Comparison of ENCODE assay signal across 16 cellular contexts in genomic region chr7:41491313-41491712, GRCh38.
"Had no signal": no experiment of that assay in that cellular context is flagged by ENCODE, and none has a peak within 500 bp of the region (broad histone marks: within the 10 kb centered on the region; RNA-seq: fewer than 3 reads in every experiment).

No MANE protein-coding gene starts in this region.

- H3K4me3 ChIP-seq: psoas muscle, sigmoid colon had no signal

- ATAC-seq: activated CD8-positive, alpha-beta T cell treated with anti-CD3 and anti-CD28 coated beads, Interleukin-2, amount 10 ng/mL, durations not matched to agents 7 days and 5 days; activated T-cell treated with anti-CD3 and anti-CD28 coated beads, Interleukin-2, amount 50 U/mL, for 72 hours; psoas muscle; stimulated activated effector memory CD8-positive, alpha-beta T cell treated with anti-CD3 and anti-CD28 coated beads, Interleukin-12 subunit alpha, Interleukin-12 subunit beta, amount 100 ng/mL, for 72 hours had no signal

- H3K27me3 ChIP-seq: brain microvascular endothelial cell, sigmoid colon had no signal

- H3K4me3 Mint-ChIP-seq: activated CD4-positive, alpha-beta T cell treated with anti-CD3 and anti-CD28 coated beads, Interleukin-2, amount 10 ng/mL, durations not matched to agents 24 days and 14 days; activated CD8-positive, alpha-beta T cell treated with anti-CD3 and anti-CD28 coated beads, Interleukin-2, amount 10 ng/mL, durations not matched to agents 7 days and 5 days; activated naive CD8-positive, alpha-beta T cell; activated T-cell treated with anti-CD3 and anti-CD28 coated beads, Interleukin-2, amount 50 U/mL, for 72 hours; stimulated activated effector memory CD8-positive, alpha-beta T cell treated with anti-CD3 and anti-CD28 coated beads, Interleukin-12 subunit alpha, Interleukin-12 subunit beta, amount 100 ng/mL, for 72 hours; T-helper 2 cell treated with Interferon-gamma antibody and Interleukin-4, amounts not matched to agents 5 μg/mL and 100 μg/mL, for 36 hours had no signal

- H3K4me1 ChIP-seq: psoas muscle had no signal

- H3K36me3 ChIP-seq: brain microvascular endothelial cell, sigmoid colon had no signal

- H3K36me3 Mint-ChIP-seq: activated naive CD8-positive, alpha-beta T cell; stimulated activated effector memory CD8-positive, alpha-beta T cell treated with anti-CD3 and anti-CD28 coated beads, Interleukin-12 subunit alpha, Interleukin-12 subunit beta, amount 100 ng/mL, for 72 hours had no signal

- H3K4me1 Mint-ChIP-seq: activated CD4-positive, alpha-beta T cell treated with anti-CD3 and anti-CD28 coated beads, Interleukin-2, amount 10 ng/mL, durations not matched to agents 24 days and 14 days; stimulated activated effector memory CD8-positive, alpha-beta T cell treated with anti-CD3 and anti-CD28 coated beads, Interleukin-12 subunit alpha, Interleukin-12 subunit beta, amount 100 ng/mL, for 72 hours had no signal

- H3K27ac ChIP-seq: brain microvascular endothelial cell, psoas muscle, sigmoid colon had no signal

- DNase-seq: activated CD4-positive, alpha-beta T cell treated with anti-CD3 and anti-CD28 coated beads, Interleukin-2, amount 10 ng/mL, durations not matched to agents 24 days and 14 days; activated CD4-positive, CD25-positive, alpha-beta regulatory T cell; activated CD8-positive, alpha-beta memory T cell treated with anti-CD3 and anti-CD28 coated beads, Interleukin-2, amount 50 U/mL, for 4 hours; activated CD8-positive, alpha-beta T cell treated with anti-CD3 and anti-CD28 coated beads, Interleukin-2, amount 10 ng/mL, durations not matched to agents 7 days and 5 days; activated gamma-delta T cell treated with Interleukin-2 at 50 U/mL for 16 hours; activated T-cell treated with anti-CD3 and anti-CD28 coated beads, Interleukin-2, amount 50 U/mL, for 72 hours; amygdala; brain microvascular endothelial cell; hippocampal formation; kidney; psoas muscle; sigmoid colon; stimulated activated CD4-positive, alpha-beta T cell treated with anti-CD3 and anti-CD28 coated beads, Interleukin-1b, Interleukin-23, amount 100 ng/mL, for 48 hours had no signal

- H3K9me3 Mint-ChIP-seq: activated CD4-positive, alpha-beta T cell treated with anti-CD3 and anti-CD28 coated beads, Interleukin-2, amount 10 ng/mL, durations not matched to agents 24 days and 14 days; stimulated activated effector memory CD8-positive, alpha-beta T cell treated with anti-CD3 and anti-CD28 coated beads, Interleukin-12 subunit alpha, Interleukin-12 subunit beta, amount 100 ng/mL, for 72 hours; T-helper 2 cell treated with Interferon-gamma antibody and Interleukin-4, amounts not matched to agents 5 μg/mL and 100 μg/mL, for 36 hours had no signal

- H3K27me3 Mint-ChIP-seq: activated CD4-positive, alpha-beta T cell treated with anti-CD3 and anti-CD28 coated beads, Interleukin-2, amount 10 ng/mL, durations not matched to agents 24 days and 14 days; activated naive CD8-positive, alpha-beta T cell had no signal

- H3K27ac Mint-ChIP-seq: activated CD4-positive, alpha-beta T cell treated with anti-CD3 and anti-CD28 coated beads, Interleukin-2, amount 10 ng/mL, durations not matched to agents 24 days and 14 days; activated CD8-positive, alpha-beta T cell treated with anti-CD3 and anti-CD28 coated beads, Interleukin-2, amount 10 ng/mL, durations not matched to agents 7 days and 5 days; activated naive CD8-positive, alpha-beta T cell; activated T-cell treated with anti-CD3 and anti-CD28 coated beads, Interleukin-2, amount 50 U/mL, for 72 hours; stimulated activated effector memory CD8-positive, alpha-beta T cell treated with anti-CD3 and anti-CD28 coated beads, Interleukin-12 subunit alpha, Interleukin-12 subunit beta, amount 100 ng/mL, for 72 hours; T-helper 2 cell treated with Interferon-gamma antibody and Interleukin-4, amounts not matched to agents 5 μg/mL and 100 μg/mL, for 36 hours had no signal

- H3K9me3 ChIP-seq: psoas muscle had no signal
